24 cellular contexts compared by ENCODE assay signal in genomic region chr9:135227641-135228251, GRCh38.
DNase-seq lines count a peak whose midpoint lies in the region; ATAC-seq and TF ChIP-seq lines count a peak whose summit lies in the region.
"Had no signal": no experiment of that assay in that cellular context is flagged by ENCODE, and none has a peak within 500 bp of the region (broad histone marks: within the 10 kb centered on the region; RNA-seq: fewer than 3 reads in every experiment).

No MANE protein-coding gene starts in this region.

- peak overlapping the region; percentile 87 for H3K14ac ChIP-seq in neuronal stem cell (ENCODE audit: low read length)

- peak overlapping the region; percentile 70 for H3K23ac ChIP-seq in neuronal stem cell (ENCODE audit: low read depth, low read length, poor library complexity)

- H3K9ac ChIP-seq in endodermal cell (ENCODE audit: extremely low read depth, low read length, poor library complexity, severe bottlenecking) (no peak overlapping the region), neuronal stem cell (ENCODE audit: low read depth, low read length, poor library complexity) (no peak overlapping the region)

- peak; percentile 51 for DNase-seq in natural killer cell treated with Interleukin-12 subunit alpha and Interleukin-12 subunit beta and Interleukin-15 and Interleukin-18, amount 100 ng/mL, for 72 hours (ENCODE audit: low spot score)
- no peak for DNase-seq in natural killer cell
- peak; percentile 33 for DNase-seq in endodermal cell
- no peak for DNase-seq in neuronal stem cell (ENCODE audit: low spot score)
- no peak for DNase-seq in activated gamma-delta T cell treated with Interleukin-2 at 50 U/mL for 16 hours
- no peak for DNase-seq in cerebellum (ENCODE audit: low spot score)
- DNase-seq in SKM-1 treated with dmso at 0.1 percent for 144 hours (lab: John Stamatoyannopoulos, UW; ENCODE audit: unreplicated experiment) = no peak
- no peak for DNase-seq in activated T-cell treated with anti-CD3 and anti-CD28 coated beads, Interleukin-2, amount 50 U/mL, for 1 hour
- DNase-seq: CD4-positive, alpha-beta T cell; COR-L47; DMS 273 treated with DMSO at 0.1 percent for 48 hours; HCEC 1CT; KG1; NCI-H1092; NCI-H1436; NCI-H1930; NCI-H2227 treated with DMSO at 0.1 percent for 48 hours; NCI-H510A; NCI-H748 treated with DMSO at 0.1 percent for 48 hours; NK-92 treated with Interleukin-12 subunit alpha and Interleukin-12 subunit beta, amount 100 ng/mL, for 24 hours; SJCRH30 had no signal

- no peak overlapping the region for H2BK120ac ChIP-seq in neuronal stem cell (ENCODE audit: low read depth, low read length)

- no peaks in the 10 kb centered on the region for H3K36me3 Mint-ChIP-seq in natural killer cell treated with Interleukin-12 subunit alpha and Interleukin-12 subunit beta and Interleukin-15 and Interleukin-18, amount 100 ng/mL, for 72 hours
- H3K36me3 Mint-ChIP-seq in natural killer cell = no peaks in the 10 kb centered on the region
- H3K36me3 Mint-ChIP-seq in endodermal cell (ENCODE audit: low read depth) = no peaks in the 10 kb centered on the region

- H3K18ac ChIP-seq in neuronal stem cell (ENCODE audit: low read length) = peak overlapping the region; percentile 86

- peak overlapping the region; percentile 89 for H2BK5ac ChIP-seq in neuronal stem cell (ENCODE audit: low read length)

- no peak overlapping the region for H2BK12ac ChIP-seq in neuronal stem cell (ENCODE audit: low read length)

- peak overlapping the region; percentile 92 for H2AK5ac ChIP-seq in neuronal stem cell (ENCODE audit: low read depth, low read length)

- H3K79me1 ChIP-seq in neuronal stem cell (ENCODE audit: low read depth, low read length) = no peaks in the 10 kb centered on the region

- H2AFZ ChIP-seq in neuronal stem cell (ENCODE audit: low read length) = no peak overlapping the region
- H2AFZ ChIP-seq: GM23338 had no signal

- intact Hi-C loops in natural killer cell (cut with micrococcal nuclease) = no loop called here

- H3K4me3 Mint-ChIP-seq in natural killer cell treated with Interleukin-12 subunit alpha and Interleukin-12 subunit beta and Interleukin-15 and Interleukin-18, amount 100 ng/mL, for 72 hours = no peak overlapping the region
- H3K4me3 Mint-ChIP-seq in natural killer cell = no peak overlapping the region
- no peak overlapping the region for H3K4me3 Mint-ChIP-seq in endodermal cell
- H3K4me3 Mint-ChIP-seq: CD4-positive, alpha-beta T cell; GM23338 had no signal

- H4K8ac ChIP-seq in neuronal stem cell (ENCODE audit: low read depth, low read length) = no peak overlapping the region

- no peak for TF ChIP-seq CTCF in natural killer cell (IDR thresholded peaks at IDR 0.05)
- TF ChIP-seq CTCF in endodermal cell (conservative IDR thresholded peaks at IDR 0.05) = no peak

- H3K4me3 ChIP-seq in endodermal cell (ENCODE audit: low read length) (no peak overlapping the region), neuronal stem cell (ENCODE audit: low read length in 2 of 2) (no peak overlapping the region)
- H3K4me3 ChIP-seq: A549, GM23338, SJCRH30 had no signal

- ATAC-seq in natural killer cell treated with Interleukin-12 subunit alpha and Interleukin-12 subunit beta and Interleukin-15 and Interleukin-18, amount 100 ng/mL, for 72 hours = no peak
- ATAC-seq in natural killer cell = no peak
- ATAC-seq: A549, GM23338 had no signal

- H3K27ac ChIP-seq in endodermal cell (ENCODE audit: low read depth, low read length) (no peak overlapping the region), neuronal stem cell (replicated peaks; ENCODE audit: low read length) (no peak overlapping the region)
- H3K27ac ChIP-seq: A549, RWPE1, SJCRH30 had no signal

- H3K9me3 ChIP-seq in endodermal cell (ENCODE audit: control insufficient read depth, low read length) (no peaks in the 10 kb centered on the region), neuronal stem cell (replicated peaks in 1 of 2; ENCODE audit: control insufficient read depth in 2 of 2, insufficient read depth in 1 of 2, low read depth in 1 of 2, low read length in 2 of 2) (peaks cover 0 to 10% of the 10 kb centered on the region in 2 donors)
- H3K9me3 ChIP-seq: A549 had no signal

- peaks cover 6 to 21% of the 10 kb centered on the region in 2 donors for H3K27me3 Mint-ChIP-seq in natural killer cell treated with Interleukin-12 subunit alpha and Interleukin-12 subunit beta and Interleukin-15 and Interleukin-18, amount 100 ng/mL, for 72 hours
- peaks cover 9 to 11% of the 10 kb centered on the region in 2 donors for H3K27me3 Mint-ChIP-seq in natural killer cell (ENCODE audit: low read depth in 2 of 2)
- no peaks in the 10 kb centered on the region for H3K27me3 Mint-ChIP-seq in endodermal cell (ENCODE audit: insufficient read depth)

- no peak overlapping the region for H3K27ac Mint-ChIP-seq in natural killer cell treated with Interleukin-12 subunit alpha and Interleukin-12 subunit beta and Interleukin-15 and Interleukin-18, amount 100 ng/mL, for 72 hours
- H3K27ac Mint-ChIP-seq in natural killer cell = no peak overlapping the region
- no peak overlapping the region for H3K27ac Mint-ChIP-seq in endodermal cell
- H3K27ac Mint-ChIP-seq: CD4-positive, alpha-beta T cell; GM23338 had no signal

- no peaks in the 10 kb centered on the region for H3K9me3 Mint-ChIP-seq in natural killer cell treated with Interleukin-12 subunit alpha and Interleukin-12 subunit beta and Interleukin-15 and Interleukin-18, amount 100 ng/mL, for 72 hours
- H3K9me3 Mint-ChIP-seq in natural killer cell (no peaks in the 10 kb centered on the region), endodermal cell (no peaks in the 10 kb centered on the region)
- H3K9me3 Mint-ChIP-seq: CD4-positive, alpha-beta T cell; GM23338 had no signal

- H3K36me3 ChIP-seq in endodermal cell (ENCODE audit: control insufficient read depth, insufficient read depth, low read length) (no peaks in the 10 kb centered on the region), neuronal stem cell (replicated peaks in 1 of 2; ENCODE audit: control insufficient read depth in 2 of 2, insufficient read depth in 2 of 2, low read length in 2 of 2) (no peaks in the 10 kb centered on the region)
- H3K36me3 ChIP-seq: SJCRH30 had no signal

- H3K27me3 ChIP-seq in endodermal cell (ENCODE audit: control insufficient read depth, insufficient read depth, low read length, poor library complexity, severe bottlenecking) = no peaks in the 10 kb centered on the region
- H3K27me3 ChIP-seq in neuronal stem cell (ENCODE audit: control insufficient read depth in 3 of 3, insufficient read depth in 3 of 3, low read depth in 1 of 3, low read length in 3 of 3) = peaks cover 0 to 6% (median 0%) of the 10 kb centered on the region in 3 experiments

- H2BK15ac ChIP-seq in neuronal stem cell (ENCODE audit: low read length) = peak overlapping the region; percentile 3

- H3K4me2 ChIP-seq in neuronal stem cell (ENCODE audit: insufficient read depth, low read length, poor library complexity, severe bottlenecking) = no peak overlapping the region
- H3K4me2 ChIP-seq: A549, GM23338 had no signal

- H3K4ac ChIP-seq in neuronal stem cell (ENCODE audit: low read length) = peak overlapping the region; percentile 80

- H3K4me1 ChIP-seq in endodermal cell (ENCODE audit: control insufficient read depth, insufficient read depth, low read length) (no peaks in the 10 kb centered on the region), neuronal stem cell (ENCODE audit: control insufficient read depth in 2 of 2, insufficient read depth in 1 of 2, low read depth in 1 of 2, low read length in 2 of 2) (peaks cover 0 to 21% of the 10 kb centered on the region in 2 donors)
- H3K4me1 ChIP-seq: A549, SJCRH30 had no signal

- no peaks in the 10 kb centered on the region for H3K4me1 Mint-ChIP-seq in natural killer cell treated with Interleukin-12 subunit alpha and Interleukin-12 subunit beta and Interleukin-15 and Interleukin-18, amount 100 ng/mL, for 72 hours (ENCODE audit: low read depth in 2 of 2)
- H3K4me1 Mint-ChIP-seq in natural killer cell (no peaks in the 10 kb centered on the region), endodermal cell (peaks cover 10% of the 10 kb centered on the region)

- WGBS in endodermal cell (ENCODE audit: insufficient coverage in 1 of 2, insufficient read length in 1 of 2), 2 experiments = 83 to 87% methylated on average over 5 to 17 of the region's 17 CpGs
- WGBS in neuronal stem cell (ENCODE audit: extremely low coverage in 2 of 2, insufficient read length in 2 of 2, insufficient replicate concordance in 1 of 2), 2 donors = no CpG with 5 or more reads among the region's 17 CpGs

- H4K91ac ChIP-seq in neuronal stem cell (ENCODE audit: low read depth, low read length, poor library complexity) = no peak overlapping the region

Comparison
In these comparisons a context has a peak if more than half of its experiments do, and no peak if none do; other contexts are left out.
1. DNase-seq: peak in natural killer cell treated with Interleukin-12 subunit alpha and Interleukin-12 subunit beta and Interleukin-15 and Interleukin-18, amount 100 ng/mL, for 72 hours (single experiment) and endodermal cell (single experiment); none in natural killer cell (single experiment), neuronal stem cell (single experiment), activated gamma-delta T cell treated with Interleukin-2 at 50 U/mL for 16 hours (single experiment), cerebellum (single experiment), SKM-1 treated with dmso at 0.1 percent for 144 hours (single experiment) and activated T-cell treated with anti-CD3 and anti-CD28 coated beads, Interleukin-2, amount 50 U/mL, for 1 hour (single experiment).